ENCODE assay signal across 24 cellular contexts in the genomic region with DNA sequence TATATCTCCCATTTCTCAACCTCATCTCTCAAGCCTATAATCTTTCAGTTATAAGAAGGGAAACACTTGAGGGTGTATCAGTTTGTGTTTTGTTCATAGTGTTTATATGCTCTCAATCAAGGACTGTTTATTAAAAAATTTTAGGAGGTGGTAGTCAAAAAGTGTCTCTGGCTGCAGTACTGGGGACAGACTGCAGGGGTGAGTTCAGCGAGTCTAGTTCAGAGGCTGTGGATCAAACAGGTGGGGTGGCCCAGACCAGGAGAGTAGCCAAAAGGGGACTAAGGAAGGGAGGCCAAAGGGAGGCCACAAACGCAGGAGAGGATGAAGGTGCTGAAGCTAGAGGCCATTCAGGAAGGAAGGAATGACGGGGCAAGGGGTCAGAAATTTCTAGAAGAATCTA. TPM values are rescaled to one million over a fixed set of nuclear protein-coding genes. Genes with fewer than 3 reads are reported as not detected.
DNase-seq lines count a peak whose midpoint lies in the region; ATAC-seq and TF ChIP-seq lines count a peak whose summit lies in the region.
"Had no signal": no experiment of that assay in that cellular context is flagged by ENCODE, and none has a peak within 500 bp of the region (broad histone marks: within the 10 kb centered on the region; RNA-seq: fewer than 3 reads in every experiment).

No MANE protein-coding gene starts in this region.

- H3K4me1 Mint-ChIP-seq in WTC11: peaks cover 12% of the 10 kb centered on the region
- H3K4me1 Mint-ChIP-seq: CD14-positive monocyte; stimulated activated memory B cell treated with anti-CD40 and anti-IgM and Interleukin-4, amounts not matched to agents 10 μg/mL and 1 μg/mL and 100 μg/mL, for 72 hours had no signal

- H3K4me3 Mint-ChIP-seq in WTC11: no peak overlapping the region
- H3K4me3 Mint-ChIP-seq: CD14-positive monocyte; IgD-negative memory B cell; stimulated activated memory B cell treated with anti-CD40 and anti-IgM and Interleukin-4, amounts not matched to agents 10 μg/mL and 1 μg/mL and 100 μg/mL, for 72 hours had no signal

- H3K27ac ChIP-seq in left ventricle myocardium inferior (replicated peaks): no peak overlapping the region
- H3K27ac ChIP-seq: A549, adrenal gland, GM23248, left lung, SJCRH30, thyroid gland had no signal

- no peaks in the 10 kb centered on the region for H3K36me3 ChIP-seq in left ventricle myocardium inferior
- H3K36me3 ChIP-seq: adrenal gland, left lung, SJCRH30, thyroid gland had no signal

- H3K27me3 ChIP-seq in left ventricle myocardium inferior (ENCODE audit: low read depth): no peaks in the 10 kb centered on the region
- H3K27me3 ChIP-seq: adrenal gland, left lung, SJCRH30, thyroid gland had no signal

- no peak for DNase-seq in left ventricle myocardium inferior
- no peak for DNase-seq in Right ventricle myocardium inferior (ENCODE audit: missing footprints)
- no peak for DNase-seq in WTC11 (ENCODE audit: low spot score)
- no peak for DNase-seq in fibroblast of villous mesenchyme (ENCODE audit: low read depth)
- DNase-seq in SHP77 treated with DMSO at 0.1 percent for 48 hours (lab: John Stamatoyannopoulos, UW): no peak
- DNase-seq in D341Med (ENCODE audit: low spot score): no peak
- DNase-seq in NCI-H1930 (lab: John Stamatoyannopoulos, UW): no peak
- DNase-seq: adrenal gland, cerebellar nuclear complex, GM23248, left lung, NCI-H2029 treated with DMSO at 0.1 percent for 48 hours, NCI-H446 treated with DMSO at 0.1 percent for 48 hours, nucleus accumbens, right cardiac atrium, SJCRH30, thyroid gland had no signal

- ATAC-seq in Right ventricle myocardium inferior: no peak
- peak; percentile 34; the same call in 1 of the 2 replicates for ATAC-seq in WTC11
- no peak for ATAC-seq in GM21528 (IDR thresholded peaks at IDR 0.05; ENCODE audit: low FRiP score, unreplicated experiment)
- ATAC-seq: activated CD4-positive, CD25-positive, alpha-beta regulatory T cell treated with anti-CD3 and anti-CD28 coated beads, Interleukin-2, amount 50 U/mL, for 24 hours; left lung; right cardiac atrium; stimulated activated memory B cell treated with anti-CD40 and anti-IgM and Interleukin-4, amounts not matched to agents 10 μg/mL and 1 μg/mL and 100 μg/mL, for 72 hours had no signal

- no peak overlapping the region for H3K4me3 ChIP-seq in left ventricle myocardium inferior
- no peak overlapping the region for H3K4me3 ChIP-seq in fibroblast of villous mesenchyme (ENCODE audit: low read depth, low read length)
- H3K4me3 ChIP-seq: A549, adrenal gland, GM23248, left lung, SJCRH30, thyroid gland had no signal

- intact Hi-C loops in left ventricle myocardium inferior (cut with micrococcal nuclease) (no loop called here), Right ventricle myocardium inferior (cut with DNase I) (no loop called here)

- no peaks in the 10 kb centered on the region for H3K9me3 ChIP-seq in left ventricle myocardium inferior (replicated peaks)
- H3K9me3 ChIP-seq: adrenal gland, left lung, SJCRH30, thyroid gland had no signal

- POLR2A ChIA-PET in WTC11 (lab: Charles Lee): no interaction called here

- no peaks in the 10 kb centered on the region; the same call in 1 of the 2 replicates for H3K9me3 Mint-ChIP-seq in WTC11
- H3K9me3 Mint-ChIP-seq: activated T-helper 2 cell treated with anti-CD3 and anti-CD28 coated beads, Interferon-gamma antibody, Interleukin-2, Interleukin-4, amounts not matched to agents 10 μg/mL and 5 μg/mL and 100 μg/mL, durations not matched to agents 14 hours and 24 hours and 36 hours; CD14-positive monocyte; IgD-negative memory B cell; stimulated activated memory B cell treated with anti-CD40 and anti-IgM and Interleukin-4, amounts not matched to agents 10 μg/mL and 1 μg/mL and 100 μg/mL, for 72 hours had no signal

- no peak overlapping the region for H3K27ac Mint-ChIP-seq in WTC11
- H3K27ac Mint-ChIP-seq: activated T-helper 2 cell treated with anti-CD3 and anti-CD28 coated beads, Interferon-gamma antibody, Interleukin-2, Interleukin-4, amounts not matched to agents 10 μg/mL and 5 μg/mL and 100 μg/mL, durations not matched to agents 14 hours and 24 hours and 36 hours; CD14-positive monocyte; stimulated activated memory B cell treated with anti-CD40 and anti-IgM and Interleukin-4, amounts not matched to agents 10 μg/mL and 1 μg/mL and 100 μg/mL, for 72 hours had no signal

- no peaks in the 10 kb centered on the region for H3K27me3 Mint-ChIP-seq in WTC11 (ENCODE audit: low read depth)
- H3K27me3 Mint-ChIP-seq: IgD-negative memory B cell had no signal

- CTCF ChIA-PET in WTC11 (lab: Charles Lee): interaction anchor here (1.1 to 1.5 kb wide), 2 partner anchors 10 to 77 kb away, joined by 3 read pairs; no protein-coding TSS in a partner anchor

- H3K4me1 ChIP-seq in left ventricle myocardium inferior: no peaks in the 10 kb centered on the region
- H3K4me1 ChIP-seq: left lung, thyroid gland had no signal

- TF ChIP-seq CTCF in left ventricle myocardium inferior (IDR thresholded peaks at IDR 0.05; ENCODE audit: borderline replicate concordance): peak; percentile 19
- no peak for TF ChIP-seq CTCF in WTC11 (IDR thresholded peaks at IDR 0.05)
- peak; percentile 31 for TF ChIP-seq CTCF in fibroblast of villous mesenchyme (IDR thresholded peaks at IDR 0.05; ENCODE audit: insufficient read depth, low read depth, low read length)

- H3K36me3 Mint-ChIP-seq in WTC11: peaks cover 24% of the 10 kb centered on the region
- H3K36me3 Mint-ChIP-seq: CD14-positive monocyte had no signal

TF ChIP-seq in WTC11, 78 proteins besides CTCF, POLR2A, EP300 and RAD21 (continues in another document):
- TF ChIP-seq TEAD1 (CRISPR knock-in tag; IDR thresholded peaks at IDR 0.05) (no peak), CREM (CRISPR knock-in tag; IDR thresholded peaks at IDR 0.05) (no peak), NR3C1 (CRISPR knock-in tag; conservative IDR thresholded peaks at IDR 0.05; ENCODE audit: low read depth) (no peak)
- TF ChIP-seq, protein P1, sequence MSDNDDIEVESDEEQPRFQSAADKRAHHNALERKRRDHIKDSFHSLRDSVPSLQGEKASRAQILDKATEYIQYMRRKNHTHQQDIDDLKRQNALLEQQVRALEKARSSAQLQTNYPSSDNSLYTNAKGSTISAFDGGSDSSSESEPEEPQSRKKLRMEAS (CRISPR knock-in tag; IDR thresholded peaks at IDR 0.05): no peak
- TF ChIP-seq, protein P2, sequence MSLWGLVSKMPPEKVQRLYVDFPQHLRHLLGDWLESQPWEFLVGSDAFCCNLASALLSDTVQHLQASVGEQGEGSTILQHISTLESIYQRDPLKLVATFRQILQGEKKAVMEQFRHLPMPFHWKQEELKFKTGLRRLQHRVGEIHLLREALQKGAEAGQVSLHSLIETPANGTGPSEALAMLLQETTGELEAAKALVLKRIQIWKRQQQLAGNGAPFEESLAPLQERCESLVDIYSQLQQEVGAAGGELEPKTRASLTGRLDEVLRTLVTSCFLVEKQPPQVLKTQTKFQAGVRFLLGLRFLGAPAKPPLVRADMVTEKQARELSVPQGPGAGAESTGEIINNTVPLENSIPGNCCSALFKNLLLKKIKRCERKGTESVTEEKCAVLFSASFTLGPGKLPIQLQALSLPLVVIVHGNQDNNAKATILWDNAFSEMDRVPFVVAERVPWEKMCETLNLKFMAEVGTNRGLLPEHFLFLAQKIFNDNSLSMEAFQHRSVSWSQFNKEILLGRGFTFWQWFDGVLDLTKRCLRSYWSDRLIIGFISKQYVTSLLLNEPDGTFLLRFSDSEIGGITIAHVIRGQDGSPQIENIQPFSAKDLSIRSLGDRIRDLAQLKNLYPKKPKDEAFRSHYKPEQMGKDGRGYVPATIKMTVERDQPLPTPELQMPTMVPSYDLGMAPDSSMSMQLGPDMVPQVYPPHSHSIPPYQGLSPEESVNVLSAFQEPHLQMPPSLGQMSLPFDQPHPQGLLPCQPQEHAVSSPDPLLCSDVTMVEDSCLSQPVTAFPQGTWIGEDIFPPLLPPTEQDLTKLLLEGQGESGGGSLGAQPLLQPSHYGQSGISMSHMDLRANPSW (CRISPR knock-in tag; conservative IDR thresholded peaks at IDR 0.05; ENCODE audit: low read depth): no peak
- TF ChIP-seq, protein P3, sequence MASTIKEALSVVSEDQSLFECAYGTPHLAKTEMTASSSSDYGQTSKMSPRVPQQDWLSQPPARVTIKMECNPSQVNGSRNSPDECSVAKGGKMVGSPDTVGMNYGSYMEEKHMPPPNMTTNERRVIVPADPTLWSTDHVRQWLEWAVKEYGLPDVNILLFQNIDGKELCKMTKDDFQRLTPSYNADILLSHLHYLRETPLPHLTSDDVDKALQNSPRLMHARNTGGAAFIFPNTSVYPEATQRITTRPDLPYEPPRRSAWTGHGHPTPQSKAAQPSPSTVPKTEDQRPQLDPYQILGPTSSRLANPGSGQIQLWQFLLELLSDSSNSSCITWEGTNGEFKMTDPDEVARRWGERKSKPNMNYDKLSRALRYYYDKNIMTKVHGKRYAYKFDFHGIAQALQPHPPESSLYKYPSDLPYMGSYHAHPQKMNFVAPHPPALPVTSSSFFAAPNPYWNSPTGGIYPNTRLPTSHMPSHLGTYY (CRISPR knock-in tag; IDR thresholded peaks at IDR 0.05): no peak
- TF ChIP-seq, protein P4, sequence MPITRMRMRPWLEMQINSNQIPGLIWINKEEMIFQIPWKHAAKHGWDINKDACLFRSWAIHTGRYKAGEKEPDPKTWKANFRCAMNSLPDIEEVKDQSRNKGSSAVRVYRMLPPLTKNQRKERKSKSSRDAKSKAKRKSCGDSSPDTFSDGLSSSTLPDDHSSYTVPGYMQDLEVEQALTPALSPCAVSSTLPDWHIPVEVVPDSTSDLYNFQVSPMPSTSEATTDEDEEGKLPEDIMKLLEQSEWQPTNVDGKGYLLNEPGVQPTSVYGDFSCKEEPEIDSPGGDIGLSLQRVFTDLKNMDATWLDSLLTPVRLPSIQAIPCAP (CRISPR knock-in tag; IDR thresholded peaks at IDR 0.05): no peak
- TF ChIP-seq, protein P5, sequence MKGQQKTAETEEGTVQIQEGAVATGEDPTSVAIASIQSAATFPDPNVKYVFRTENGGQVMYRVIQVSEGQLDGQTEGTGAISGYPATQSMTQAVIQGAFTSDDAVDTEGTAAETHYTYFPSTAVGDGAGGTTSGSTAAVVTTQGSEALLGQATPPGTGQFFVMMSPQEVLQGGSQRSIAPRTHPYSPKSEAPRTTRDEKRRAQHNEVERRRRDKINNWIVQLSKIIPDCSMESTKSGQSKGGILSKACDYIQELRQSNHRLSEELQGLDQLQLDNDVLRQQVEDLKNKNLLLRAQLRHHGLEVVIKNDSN (CRISPR knock-in tag; IDR thresholded peaks at IDR 0.05): no peak

RNA-seq across cellular contexts. Expression of a gene that starts 31.6 kb away (rescaled TPM):
- total RNA-seq in left ventricle myocardium inferior: 0.16 TPM
- total RNA-seq in Right ventricle myocardium inferior: 0.30 TPM
- 8.4 to 11.1 TPM (median 9.2 TPM) in 3 replicates for total RNA-seq in WTC11 (2021)
- total RNA-seq in fibroblast of villous mesenchyme: not detected in 2 replicates
- total RNA-seq: GM23248, left lung, right cardiac atrium had no signal
